2 cellular contexts compared by ENCODE assay signal in the genomic region with DNA sequence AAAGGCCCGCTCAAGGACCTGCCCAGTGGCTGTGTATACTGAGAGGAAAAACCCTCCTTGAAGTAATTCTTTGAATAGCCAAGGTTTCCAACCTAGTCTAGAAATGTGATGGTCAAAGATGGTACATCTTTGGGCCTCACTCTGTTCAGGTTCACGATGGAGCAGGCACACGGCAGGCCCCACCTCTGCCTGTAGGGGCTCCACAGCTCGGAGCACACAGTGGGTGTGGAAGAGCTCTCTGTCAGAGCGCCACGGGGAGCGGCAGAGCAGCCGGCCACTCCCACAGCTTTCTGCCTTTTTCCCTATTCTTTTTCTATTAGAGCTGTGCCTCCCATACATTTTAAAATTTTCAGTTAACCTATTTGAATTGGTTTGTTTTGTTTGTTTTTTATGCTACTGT.
TF ChIP-seq lines count a peak whose summit lies in the region.

No MANE protein-coding gene starts in this region.

TF ChIP-seq in HCT116, 20 proteins besides CTCF, POLR2A, EP300 and RAD21 (continued from another document):
- TF ChIP-seq SP1 (IDR thresholded peaks at IDR 0.05; ENCODE audit: low read depth) (no peak), SRF (IDR thresholded peaks at IDR 0.05; ENCODE audit: low read depth) (no peak), YY1 (IDR thresholded peaks at IDR 0.05; ENCODE audit: extremely low read depth, insufficient replicate concordance, low read depth, low read length) (no peak), EGR1 (IDR thresholded peaks at IDR 0.05; ENCODE audit: low read depth) (no peak), SIN3A (IDR thresholded peaks at IDR 0.05; ENCODE audit: low read depth) (no peak)
- TF ChIP-seq, protein P1, sequence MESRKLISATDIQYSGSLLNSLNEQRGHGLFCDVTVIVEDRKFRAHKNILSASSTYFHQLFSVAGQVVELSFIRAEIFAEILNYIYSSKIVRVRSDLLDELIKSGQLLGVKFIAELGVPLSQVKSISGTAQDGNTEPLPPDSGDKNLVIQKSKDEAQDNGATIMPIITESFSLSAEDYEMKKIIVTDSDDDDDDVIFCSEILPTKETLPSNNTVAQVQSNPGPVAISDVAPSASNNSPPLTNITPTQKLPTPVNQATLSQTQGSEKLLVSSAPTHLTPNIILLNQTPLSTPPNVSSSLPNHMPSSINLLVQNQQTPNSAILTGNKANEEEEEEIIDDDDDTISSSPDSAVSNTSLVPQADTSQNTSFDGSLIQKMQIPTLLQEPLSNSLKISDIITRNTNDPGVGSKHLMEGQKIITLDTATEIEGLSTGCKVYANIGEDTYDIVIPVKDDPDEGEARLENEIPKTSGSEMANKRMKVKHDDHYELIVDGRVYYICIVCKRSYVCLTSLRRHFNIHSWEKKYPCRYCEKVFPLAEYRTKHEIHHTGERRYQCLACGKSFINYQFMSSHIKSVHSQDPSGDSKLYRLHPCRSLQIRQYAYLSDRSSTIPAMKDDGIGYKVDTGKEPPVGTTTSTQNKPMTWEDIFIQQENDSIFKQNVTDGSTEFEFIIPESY (IDR thresholded peaks at IDR 0.05; ENCODE audit: extremely low read depth, insufficient replicate concordance, low read length): no peak
- TF ChIP-seq, protein P2, sequence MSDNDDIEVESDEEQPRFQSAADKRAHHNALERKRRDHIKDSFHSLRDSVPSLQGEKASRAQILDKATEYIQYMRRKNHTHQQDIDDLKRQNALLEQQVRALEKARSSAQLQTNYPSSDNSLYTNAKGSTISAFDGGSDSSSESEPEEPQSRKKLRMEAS (IDR thresholded peaks at IDR 0.05): no peak
- TF ChIP-seq, protein P3, sequence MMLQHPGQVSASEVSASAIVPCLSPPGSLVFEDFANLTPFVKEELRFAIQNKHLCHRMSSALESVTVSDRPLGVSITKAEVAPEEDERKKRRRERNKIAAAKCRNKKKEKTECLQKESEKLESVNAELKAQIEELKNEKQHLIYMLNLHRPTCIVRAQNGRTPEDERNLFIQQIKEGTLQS (IDR thresholded peaks at IDR 0.05): no peak

TF ChIP-seq in H1, 55 proteins besides CTCF, POLR2A, EP300 and RAD21 (continued from another document):
- TF ChIP-seq, protein P4, sequence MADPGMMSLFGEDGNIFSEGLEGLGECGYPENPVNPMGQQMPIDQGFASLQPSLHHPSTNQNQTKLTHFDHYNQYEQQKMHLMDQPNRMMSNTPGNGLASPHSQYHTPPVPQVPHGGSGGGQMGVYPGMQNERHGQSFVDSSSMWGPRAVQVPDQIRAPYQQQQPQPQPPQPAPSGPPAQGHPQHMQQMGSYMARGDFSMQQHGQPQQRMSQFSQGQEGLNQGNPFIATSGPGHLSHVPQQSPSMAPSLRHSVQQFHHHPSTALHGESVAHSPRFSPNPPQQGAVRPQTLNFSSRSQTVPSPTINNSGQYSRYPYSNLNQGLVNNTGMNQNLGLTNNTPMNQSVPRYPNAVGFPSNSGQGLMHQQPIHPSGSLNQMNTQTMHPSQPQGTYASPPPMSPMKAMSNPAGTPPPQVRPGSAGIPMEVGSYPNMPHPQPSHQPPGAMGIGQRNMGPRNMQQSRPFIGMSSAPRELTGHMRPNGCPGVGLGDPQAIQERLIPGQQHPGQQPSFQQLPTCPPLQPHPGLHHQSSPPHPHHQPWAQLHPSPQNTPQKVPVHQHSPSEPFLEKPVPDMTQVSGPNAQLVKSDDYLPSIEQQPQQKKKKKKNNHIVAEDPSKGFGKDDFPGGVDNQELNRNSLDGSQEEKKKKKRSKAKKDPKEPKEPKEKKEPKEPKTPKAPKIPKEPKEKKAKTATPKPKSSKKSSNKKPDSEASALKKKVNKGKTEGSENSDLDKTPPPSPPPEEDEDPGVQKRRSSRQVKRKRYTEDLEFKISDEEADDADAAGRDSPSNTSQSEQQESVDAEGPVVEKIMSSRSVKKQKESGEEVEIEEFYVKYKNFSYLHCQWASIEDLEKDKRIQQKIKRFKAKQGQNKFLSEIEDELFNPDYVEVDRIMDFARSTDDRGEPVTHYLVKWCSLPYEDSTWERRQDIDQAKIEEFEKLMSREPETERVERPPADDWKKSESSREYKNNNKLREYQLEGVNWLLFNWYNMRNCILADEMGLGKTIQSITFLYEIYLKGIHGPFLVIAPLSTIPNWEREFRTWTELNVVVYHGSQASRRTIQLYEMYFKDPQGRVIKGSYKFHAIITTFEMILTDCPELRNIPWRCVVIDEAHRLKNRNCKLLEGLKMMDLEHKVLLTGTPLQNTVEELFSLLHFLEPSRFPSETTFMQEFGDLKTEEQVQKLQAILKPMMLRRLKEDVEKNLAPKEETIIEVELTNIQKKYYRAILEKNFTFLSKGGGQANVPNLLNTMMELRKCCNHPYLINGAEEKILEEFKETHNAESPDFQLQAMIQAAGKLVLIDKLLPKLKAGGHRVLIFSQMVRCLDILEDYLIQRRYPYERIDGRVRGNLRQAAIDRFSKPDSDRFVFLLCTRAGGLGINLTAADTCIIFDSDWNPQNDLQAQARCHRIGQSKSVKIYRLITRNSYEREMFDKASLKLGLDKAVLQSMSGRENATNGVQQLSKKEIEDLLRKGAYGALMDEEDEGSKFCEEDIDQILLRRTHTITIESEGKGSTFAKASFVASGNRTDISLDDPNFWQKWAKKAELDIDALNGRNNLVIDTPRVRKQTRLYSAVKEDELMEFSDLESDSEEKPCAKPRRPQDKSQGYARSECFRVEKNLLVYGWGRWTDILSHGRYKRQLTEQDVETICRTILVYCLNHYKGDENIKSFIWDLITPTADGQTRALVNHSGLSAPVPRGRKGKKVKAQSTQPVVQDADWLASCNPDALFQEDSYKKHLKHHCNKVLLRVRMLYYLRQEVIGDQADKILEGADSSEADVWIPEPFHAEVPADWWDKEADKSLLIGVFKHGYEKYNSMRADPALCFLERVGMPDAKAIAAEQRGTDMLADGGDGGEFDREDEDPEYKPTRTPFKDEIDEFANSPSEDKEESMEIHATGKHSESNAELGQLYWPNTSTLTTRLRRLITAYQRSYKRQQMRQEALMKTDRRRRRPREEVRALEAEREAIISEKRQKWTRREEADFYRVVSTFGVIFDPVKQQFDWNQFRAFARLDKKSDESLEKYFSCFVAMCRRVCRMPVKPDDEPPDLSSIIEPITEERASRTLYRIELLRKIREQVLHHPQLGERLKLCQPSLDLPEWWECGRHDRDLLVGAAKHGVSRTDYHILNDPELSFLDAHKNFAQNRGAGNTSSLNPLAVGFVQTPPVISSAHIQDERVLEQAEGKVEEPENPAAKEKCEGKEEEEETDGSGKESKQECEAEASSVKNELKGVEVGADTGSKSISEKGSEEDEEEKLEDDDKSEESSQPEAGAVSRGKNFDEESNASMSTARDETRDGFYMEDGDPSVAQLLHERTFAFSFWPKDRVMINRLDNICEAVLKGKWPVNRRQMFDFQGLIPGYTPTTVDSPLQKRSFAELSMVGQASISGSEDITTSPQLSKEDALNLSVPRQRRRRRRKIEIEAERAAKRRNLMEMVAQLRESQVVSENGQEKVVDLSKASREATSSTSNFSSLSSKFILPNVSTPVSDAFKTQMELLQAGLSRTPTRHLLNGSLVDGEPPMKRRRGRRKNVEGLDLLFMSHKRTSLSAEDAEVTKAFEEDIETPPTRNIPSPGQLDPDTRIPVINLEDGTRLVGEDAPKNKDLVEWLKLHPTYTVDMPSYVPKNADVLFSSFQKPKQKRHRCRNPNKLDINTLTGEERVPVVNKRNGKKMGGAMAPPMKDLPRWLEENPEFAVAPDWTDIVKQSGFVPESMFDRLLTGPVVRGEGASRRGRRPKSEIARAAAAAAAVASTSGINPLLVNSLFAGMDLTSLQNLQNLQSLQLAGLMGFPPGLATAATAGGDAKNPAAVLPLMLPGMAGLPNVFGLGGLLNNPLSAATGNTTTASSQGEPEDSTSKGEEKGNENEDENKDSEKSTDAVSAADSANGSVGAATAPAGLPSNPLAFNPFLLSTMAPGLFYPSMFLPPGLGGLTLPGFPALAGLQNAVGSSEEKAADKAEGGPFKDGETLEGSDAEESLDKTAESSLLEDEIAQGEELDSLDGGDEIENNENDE (IDR thresholded peaks at IDR 0.05; ENCODE audit: insufficient replicate concordance, low read length): no peak
- no peak for TF ChIP-seq JUN (IDR thresholded peaks at IDR 0.05; ENCODE audit: low read depth, low read length)
- TF ChIP-seq GTF2F1 (IDR thresholded peaks at IDR 0.05; ENCODE audit: borderline replicate concordance, low read depth, low read length): no peak
- no peak for TF ChIP-seq SP2 (IDR thresholded peaks at IDR 0.05; ENCODE audit: low read length)
- TF ChIP-seq RBBP5 (IDR thresholded peaks at IDR 0.05; ENCODE audit: borderline replicate concordance, low read depth, low read length): no peak
- TF ChIP-seq NANOG (IDR thresholded peaks at IDR 0.05; ENCODE audit: insufficient read depth, low read depth, low read length, poor library complexity, severe bottlenecking): no peak
- TF ChIP-seq TAF7 (optimal IDR thresholded peaks at IDR 0.05; ENCODE audit: borderline replicate concordance, low read depth, low read length): no peak
- no peak for TF ChIP-seq EGR1 (IDR thresholded peaks at IDR 0.05; ENCODE audit: borderline replicate concordance, low read depth, low read length)
- TF ChIP-seq HDAC6 (IDR thresholded peaks at IDR 0.05; ENCODE audit: low read depth, low read length): no peak
- TF ChIP-seq EZH2 (IDR thresholded peaks at IDR 0.05; ENCODE audit: low read depth, low read length, severe bottlenecking): no peak
- no peak for TF ChIP-seq ASH2L (IDR thresholded peaks at IDR 0.05; ENCODE audit: low read length)
- no peak for TF ChIP-seq PHF8 (conservative IDR thresholded peaks at IDR 0.05; ENCODE audit: low read depth, low read length)
- no peak for TF ChIP-seq KDM4A (IDR thresholded peaks at IDR 0.05; ENCODE audit: low read depth, low read length, severe bottlenecking)
- TF ChIP-seq SIN3A (conservative IDR thresholded peaks at IDR 0.05 in 1 of 2, IDR thresholded peaks at IDR 0.05 in 1 of 2; ENCODE audit: low read depth in 1 of 2, low read length in 2 of 2): no peak
- TF ChIP-seq ZNF274 (IDR thresholded peaks at IDR 0.05; ENCODE audit: borderline replicate concordance, extremely low read depth, low read length): no peak
